ENCODE assay signal across 19 cellular contexts in genomic region chr3:8608041-8608790, GRCh38. TPM values are rescaled to one million over a fixed set of nuclear protein-coding genes. Genes with fewer than 3 reads are reported as not detected.
"Had no signal": no experiment of that assay in that cellular context is flagged by ENCODE, and none has a peak within 500 bp of the region (broad histone marks: within the 10 kb centered on the region; RNA-seq: fewer than 3 reads in every experiment).

No MANE protein-coding gene starts in this region.

- ATAC-seq: activated T-cell treated with anti-CD3 and anti-CD28 coated beads, Interleukin-2, amount 50 U/mL, for 4 hours had no signal

- H3K36me3 ChIP-seq: brain microvascular endothelial cell, esophagus muscularis mucosa, prostate gland, right atrium auricular region, suprapubic skin, transverse colon had no signal

- H3K27me3 Mint-ChIP-seq: stimulated activated naive CD8-positive, alpha-beta T cell treated with anti-CD3 and anti-CD28 coated beads, Interleukin-15, Interleukin-2, amounts not matched to agents 100 ng/mL and 50 ng/mL, for 24 hours had no signal

- H3K4me3 ChIP-seq: esophagus muscularis mucosa, prostate gland, right atrium auricular region, suprapubic skin, transverse colon had no signal

- H3K9me3 Mint-ChIP-seq: activated naive CD4-positive, alpha-beta T cell treated with anti-CD3 and anti-CD28 coated beads for 36 hours; activated T-cell treated with anti-CD3 and anti-CD28 coated beads, Interleukin-2, amount 50 U/mL, for 4 hours; immature natural killer cell; stimulated activated naive CD8-positive, alpha-beta T cell treated with anti-CD3 and anti-CD28 coated beads, Interleukin-15, Interleukin-2, amounts not matched to agents 100 ng/mL and 50 ng/mL, for 24 hours; T-helper 1 cell treated with Interleukin-12 subunit alpha and Interleukin-12 subunit beta and Interleukin-4 antibody, amounts not matched to agents 30 μg/mL and 1 μg/mL, for 36 hours had no signal

- H3K4me3 Mint-ChIP-seq: activated naive CD4-positive, alpha-beta T cell treated with anti-CD3 and anti-CD28 coated beads for 36 hours; activated T-cell treated with anti-CD3 and anti-CD28 coated beads, Interleukin-2, amount 50 U/mL, for 4 hours; immature natural killer cell; nephron; stimulated activated naive CD8-positive, alpha-beta T cell treated with anti-CD3 and anti-CD28 coated beads, Interleukin-15, Interleukin-2, amounts not matched to agents 100 ng/mL and 50 ng/mL, for 24 hours; T-helper 1 cell treated with Interleukin-12 subunit alpha and Interleukin-12 subunit beta and Interleukin-4 antibody, amounts not matched to agents 30 μg/mL and 1 μg/mL, for 36 hours had no signal

- DNase-seq: activated CD4-positive, alpha-beta T cell treated with anti-CD3 and anti-CD28 coated beads, Interleukin-2, amount 50 U/mL, for 1 hour; activated CD4-positive, CD25-positive, alpha-beta regulatory T cell treated with anti-CD3 and anti-CD28 coated beads, Interleukin-2, amount 50 U/mL, for 72 hours; activated CD8-positive, alpha-beta memory T cell treated with anti-CD3 and anti-CD28 coated beads, Interleukin-2, amount 50 U/mL, for 4 hours; activated T-cell treated with anti-CD3 and anti-CD28 coated beads, Interleukin-2, amount 50 U/mL, for 4 hours; cerebellar nuclear complex; effector CD4-positive, alpha-beta T cell; immature natural killer cell; occipital lobe; stimulated activated CD4-positive, alpha-beta T cell treated with anti-CD3 and anti-CD28 coated beads, Interleukin-2, amount 100 ng/mL, for 24 hours; transverse colon had no signal

- H3K9me3 ChIP-seq: esophagus muscularis mucosa, prostate gland, right atrium auricular region, suprapubic skin, transverse colon had no signal

- H3K27me3 ChIP-seq: brain microvascular endothelial cell, esophagus muscularis mucosa, right atrium auricular region, suprapubic skin, transverse colon had no signal

- H3K27ac ChIP-seq: brain microvascular endothelial cell, esophagus muscularis mucosa, prostate gland, right atrium auricular region, transverse colon had no signal

- H3K4me1 ChIP-seq: prostate gland had no signal

- H3K4me1 Mint-ChIP-seq: immature natural killer cell had no signal

- H3K27ac Mint-ChIP-seq: activated naive CD4-positive, alpha-beta T cell treated with anti-CD3 and anti-CD28 coated beads for 36 hours; immature natural killer cell; stimulated activated naive CD8-positive, alpha-beta T cell treated with anti-CD3 and anti-CD28 coated beads, Interleukin-15, Interleukin-2, amounts not matched to agents 100 ng/mL and 50 ng/mL, for 24 hours; T-helper 1 cell treated with Interleukin-12 subunit alpha and Interleukin-12 subunit beta and Interleukin-4 antibody, amounts not matched to agents 30 μg/mL and 1 μg/mL, for 36 hours had no signal

- H3K36me3 Mint-ChIP-seq: immature natural killer cell had no signal

RNA-seq across cellular contexts. Expression of gene SSUH2, which starts 36.4 kb away (rescaled TPM):
- total RNA-seq: activated T-cell treated with anti-CD3 and anti-CD28 coated beads, Interleukin-2, amount 50 U/mL, for 4 hours had no signal
- polyA plus RNA-seq: immature natural killer cell had no signal
